20 cellular contexts compared by ENCODE assay signal in the genomic region with DNA sequence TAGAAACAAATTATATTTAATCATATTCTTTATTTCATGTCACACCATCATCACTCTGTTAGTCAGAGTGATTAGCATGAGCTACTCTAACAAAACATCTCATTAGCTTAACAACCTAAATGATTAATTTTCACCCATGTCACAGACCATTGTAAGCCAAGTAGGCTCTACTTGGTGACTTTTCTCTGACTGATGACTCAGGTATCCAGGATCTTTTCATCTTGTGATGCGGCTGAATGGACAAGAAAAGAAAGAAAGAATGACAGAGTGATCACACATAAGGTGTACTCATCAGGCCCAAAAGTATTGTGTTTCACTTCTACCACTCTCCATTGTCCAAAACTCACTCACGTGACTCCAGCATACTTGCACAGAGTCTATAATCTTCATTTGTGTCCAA.
DNase-seq lines count a peak whose midpoint lies in the region; ATAC-seq and TF ChIP-seq lines count a peak whose summit lies in the region.
"Had no signal": no experiment of that assay in that cellular context is flagged by ENCODE, and none has a peak within 500 bp of the region (broad histone marks: within the 10 kb centered on the region; RNA-seq: fewer than 3 reads in every experiment).

No MANE protein-coding gene starts in this region.

- no peaks in the 10 kb centered on the region for H3K36me3 ChIP-seq in brain microvascular endothelial cell (replicated peaks)
- H3K36me3 ChIP-seq: SJCRH30 had no signal

- H3K27me3 ChIP-seq in brain microvascular endothelial cell (replicated peaks): no peaks in the 10 kb centered on the region

- no peak for ATAC-seq in HG03432 (IDR thresholded peaks at IDR 0.05; ENCODE audit: unreplicated experiment)
- ATAC-seq: PC-3 had no signal

- no peak overlapping the region for H3K4me3 ChIP-seq in brain microvascular endothelial cell (ENCODE audit: low read depth, low read length)
- H3K4me3 ChIP-seq: SJCRH30 had no signal

- in situ Hi-C loops in Caki2 (cut with HindIII; ENCODE audit: low pct_unique_long_range_greater_than_20kb, low sequenced_read_pairs): no loop called here
- in situ Hi-C loops in brain microvascular endothelial cell (cut with HindIII; ENCODE audit: low pct_ligation_motif_present, low sequenced_read_pairs): no loop called here

- peak; percentile 45 for DNase-seq in Caki2 (ENCODE audit: low read depth)
- DNase-seq in HT1080 (ENCODE audit: low read depth): peak; percentile 48
- DNase-seq in astrocyte of the hippocampus (ENCODE audit: low read depth, low spot score): peak; percentile 43
- peak; percentile 83 for DNase-seq in kidney glomerular epithelial cell (lab: John Stamatoyannopoulos, UW)
- no peak for DNase-seq in effector CD4-positive, alpha-beta T cell
- DNase-seq in brain microvascular endothelial cell: no peak
- DNase-seq in stimulated activated CD4-positive, alpha-beta T cell treated with anti-CD3 and anti-CD28 coated beads, Interleukin-2, amount 100 ng/mL, for 48 hours: no peak
- DNase-seq: ACHN; C1 segment of cervical spinal cord; CD8-positive, alpha-beta memory T cell; DND-41; Kasumi-1; NCI-H1092 treated with DMSO at 0.1 percent for 48 hours; NCI-H2081; NCI-H2227 treated with DMSO at 0.1 percent for 48 hours; NCI-H510A treated with DMSO at 0.1 percent for 48 hours; PC-3; SJCRH30 had no signal

- no peak overlapping the region for H3K27ac ChIP-seq in brain microvascular endothelial cell
- H3K27ac ChIP-seq: HL-60, SJCRH30 had no signal

- no peak for TF ChIP-seq CTCF in brain microvascular endothelial cell (IDR thresholded peaks at IDR 0.05; ENCODE audit: low read depth, low read length, missing control alignments)

Comparison
In these comparisons a context has a peak if more than half of its experiments do, and no peak if none do; other contexts are left out.
1. DNase-seq: peak in Caki2 (single experiment), HT1080 (single experiment), astrocyte of the hippocampus (single experiment) and kidney glomerular epithelial cell (single experiment); none in effector CD4-positive, alpha-beta T cell (single experiment), brain microvascular endothelial cell (single experiment) and stimulated activated CD4-positive, alpha-beta T cell treated with anti-CD3 and anti-CD28 coated beads, Interleukin-2, amount 100 ng/mL, for 48 hours (0 of 2).